Comparison of ENCODE assay signal across 25 cellular contexts in the genomic region with DNA sequence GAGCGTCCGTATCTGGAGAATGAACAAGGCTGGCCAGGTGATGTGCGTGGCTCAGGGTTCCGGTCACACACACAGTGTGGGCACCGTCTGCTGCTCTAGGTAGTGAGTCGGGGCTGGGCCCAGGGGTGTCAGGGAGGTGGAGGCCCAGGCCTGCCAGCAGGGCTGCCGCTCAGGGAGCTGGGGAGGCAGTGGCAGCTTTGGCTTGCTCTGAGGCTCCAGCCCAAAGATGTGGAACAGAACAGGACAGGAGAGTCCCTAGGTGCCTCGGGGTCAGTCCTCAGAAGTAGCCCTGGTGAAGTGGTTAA. TPM values are rescaled to one million over a fixed set of nuclear protein-coding genes. Genes with fewer than 3 reads are reported as not detected.
DNase-seq lines count a peak whose midpoint lies in the region; ATAC-seq lines count a peak whose summit lies in the region.
"Had no signal": no experiment of that assay in that cellular context is flagged by ENCODE, and none has a peak within 500 bp of the region (broad histone marks: within the 10 kb centered on the region; RNA-seq: fewer than 3 reads in every experiment).

No MANE protein-coding gene starts in this region.

- H3K4me1 Mint-ChIP-seq in activated T-cell treated with anti-CD3 and anti-CD28 coated beads, Interleukin-2, amount 50 U/mL, for 4 hours (ENCODE audit: low read depth), result peaks cover 18% of the 10 kb centered on the region

- WGBS in neuronal stem cell (ENCODE audit: extremely low coverage in 2 of 2, insufficient read length in 2 of 2, insufficient replicate concordance in 1 of 2), 2 donors, result no CpG with 5 or more reads among the region's 8 CpGs

- no peak overlapping the region for H4K8ac ChIP-seq in neuronal stem cell (ENCODE audit: low read depth, low read length)

- peaks cover 8% of the 10 kb centered on the region for H3K27me3 Mint-ChIP-seq in activated T-cell treated with anti-CD3 and anti-CD28 coated beads, Interleukin-2, amount 50 U/mL, for 4 hours (ENCODE audit: low read depth)
- H3K27me3 Mint-ChIP-seq: B cell had no signal

- peak overlapping the region; percentile 13 for H3K18ac ChIP-seq in neuronal stem cell (ENCODE audit: low read length)

- no peaks in the 10 kb centered on the region for H3K9me3 Mint-ChIP-seq in activated T-cell treated with anti-CD3 and anti-CD28 coated beads, Interleukin-2, amount 50 U/mL, for 4 hours
- H3K9me3 Mint-ChIP-seq: CD4-positive, CD25-positive, alpha-beta regulatory T cell; CD8-positive, alpha-beta T cell; H9 had no signal

- H3K36me3 Mint-ChIP-seq in activated T-cell treated with anti-CD3 and anti-CD28 coated beads, Interleukin-2, amount 50 U/mL, for 4 hours (ENCODE audit: insufficient read depth), result peaks cover 24% of the 10 kb centered on the region

- no peaks in the 10 kb centered on the region for H3K9me3 ChIP-seq in neuronal stem cell (replicated peaks in 1 of 2; ENCODE audit: control insufficient read depth in 2 of 2, insufficient read depth in 1 of 2, low read depth in 1 of 2, low read length in 2 of 2)
- H3K9me3 ChIP-seq: BLaER1, Caco-2 had no signal

- no peak overlapping the region for H3K4ac ChIP-seq in neuronal stem cell (ENCODE audit: low read length)

- no peak overlapping the region for H3K9ac ChIP-seq in neuronal stem cell (ENCODE audit: low read depth, low read length, poor library complexity)
- H3K9ac ChIP-seq: BLaER1 had no signal

- no peak overlapping the region for H2AFZ ChIP-seq in neuronal stem cell (ENCODE audit: low read length)
- H2AFZ ChIP-seq: GM23338 had no signal

- H3K14ac ChIP-seq in neuronal stem cell (ENCODE audit: low read length), result no peak overlapping the region

- no peak overlapping the region for H2BK120ac ChIP-seq in neuronal stem cell (ENCODE audit: low read depth, low read length)

- H3K27me3 ChIP-seq in neuronal stem cell (ENCODE audit: control insufficient read depth in 3 of 3, insufficient read depth in 3 of 3, low read depth in 1 of 3, low read length in 3 of 3), result peaks cover 0 to 31% (median 18%) of the 10 kb centered on the region in 3 experiments

- no peak overlapping the region for H2AK5ac ChIP-seq in neuronal stem cell (ENCODE audit: low read depth, low read length)

- H3K79me1 ChIP-seq in neuronal stem cell (ENCODE audit: low read depth, low read length), result peaks cover 22% of the 10 kb centered on the region

- H3K4me2 ChIP-seq in neuronal stem cell (ENCODE audit: insufficient read depth, low read length, poor library complexity, severe bottlenecking), result no peak overlapping the region
- H3K4me2 ChIP-seq: BLaER1, GM23338 had no signal

- H3K4me1 ChIP-seq in neuronal stem cell (ENCODE audit: control insufficient read depth in 2 of 2, insufficient read depth in 1 of 2, low read depth in 1 of 2, low read length in 2 of 2), result peaks cover 2 to 14% of the 10 kb centered on the region in 2 donors
- H3K4me1 ChIP-seq: Caco-2 had no signal

- no peak for ATAC-seq in activated T-cell treated with anti-CD3 and anti-CD28 coated beads, Interleukin-2, amount 50 U/mL, for 4 hours
- ATAC-seq in left ventricle myocardium superior, result no peak
- ATAC-seq: CD8-positive, alpha-beta T cell; GM12878; GM23338; HCT116 had no signal

- H2BK12ac ChIP-seq in neuronal stem cell (ENCODE audit: low read length), result no peak overlapping the region

- H3K36me3 ChIP-seq in neuronal stem cell (replicated peaks in 1 of 2; ENCODE audit: control insufficient read depth in 2 of 2, insufficient read depth in 2 of 2, low read length in 2 of 2), result peaks cover 31 to 47% of the 10 kb centered on the region in 2 donors

- intact Hi-C loops in left ventricle myocardium superior (cut with micrococcal nuclease), result no loop called here

- H3K4me3 ChIP-seq in neuronal stem cell (ENCODE audit: low read length in 2 of 2), result no peak overlapping the region
- H3K4me3 ChIP-seq: BLaER1, GM12878, GM23338 had no signal

- H4K91ac ChIP-seq in neuronal stem cell (ENCODE audit: low read depth, low read length, poor library complexity), result no peak overlapping the region

- no peak overlapping the region for H3K27ac ChIP-seq in neuronal stem cell (replicated peaks; ENCODE audit: low read length)
- H3K27ac ChIP-seq: 22Rv1, BLaER1, C4-2B had no signal

- no peak overlapping the region for H2BK5ac ChIP-seq in neuronal stem cell (ENCODE audit: low read length)

- DNase-seq in activated T-cell treated with anti-CD3 and anti-CD28 coated beads, Interleukin-2, amount 50 U/mL, for 4 hours, result no peak
- no peak for DNase-seq in activated T-cell treated with anti-CD3 and anti-CD28 coated beads, Interleukin-2, amount 50 U/mL, for 48 hours
- peak; percentile 4 for DNase-seq in epidermal melanocyte (ENCODE audit: insufficient read length, low spot score)
- DNase-seq in neuronal stem cell (ENCODE audit: low spot score), result no peak
- DNase-seq in pons (ENCODE audit: low spot score), result no peak
- DNase-seq in left ventricle myocardium superior, result no peak
- DNase-seq in kidney tubule cell (ENCODE audit: low spot score), result no peak
- DNase-seq in amniotic stem cell (lab: John Stamatoyannopoulos, UW), result no peak
- DNase-seq: Caco-2; CD4-positive, CD25-positive, alpha-beta regulatory T cell; DMS 273 treated with DMSO at 0.1 percent for 48 hours; DMS79; EL; GDM1; H9 had no signal

- H2BK15ac ChIP-seq in neuronal stem cell (ENCODE audit: low read length), result no peak overlapping the region

- peak overlapping the region; percentile 26 for H3K4me3 Mint-ChIP-seq in activated T-cell treated with anti-CD3 and anti-CD28 coated beads, Interleukin-2, amount 50 U/mL, for 4 hours
- H3K4me3 Mint-ChIP-seq: B cell; CD8-positive, alpha-beta T cell; GM23338; H9 had no signal

- H3K23ac ChIP-seq in neuronal stem cell (ENCODE audit: low read depth, low read length, poor library complexity), result no peak overlapping the region

RNA-seq across cellular contexts. Expression of a gene that starts 4.3 kb away (rescaled TPM):
- total RNA-seq in activated T-cell treated with anti-CD3 and anti-CD28 coated beads, Interleukin-2, amount 50 U/mL, for 4 hours, result 100 to 1,000 TPM; 146 to 159 (median 156) TPM
- polyA plus RNA-seq in neuronal stem cell (2013, experiment 1 of 2), result 20.3 TPM
- polyA plus RNA-seq in neuronal stem cell (2013, experiment 2 of 2), result 19.7 TPM
- total RNA-seq in left ventricle myocardium superior, result 24.4 TPM

RNA-seq across cellular contexts. Expression of a gene that starts 5.1 kb away (rescaled TPM):
- under 1 TPM in 1 of 3 donors, not detected in 2; 0.35 TPM for total RNA-seq in activated T-cell treated with anti-CD3 and anti-CD28 coated beads, Interleukin-2, amount 50 U/mL, for 4 hours
- 0.14 TPM for polyA plus RNA-seq in neuronal stem cell (2013, experiment 1 of 2)
- 0.08 TPM for polyA plus RNA-seq in neuronal stem cell (2013, experiment 2 of 2)
- not detected for total RNA-seq in left ventricle myocardium superior
- total RNA-seq: H4 had no signal
- polyA plus RNA-seq: AG04450 had no signal

RNA-seq across cellular contexts. Expression of a gene that starts 7.8 kb away (rescaled TPM):
- total RNA-seq in activated T-cell treated with anti-CD3 and anti-CD28 coated beads, Interleukin-2, amount 50 U/mL, for 4 hours, result 10 to 100 TPM; 34.9 to 50.0 (median 47.2) TPM
- polyA plus RNA-seq in neuronal stem cell (2013, experiment 1 of 2), result 32.3 TPM
- polyA plus RNA-seq in neuronal stem cell (2013, experiment 2 of 2), result 33.5 TPM
- 32.2 TPM for total RNA-seq in left ventricle myocardium superior

RNA-seq across cellular contexts. Expression of a gene that starts 9.5 kb away (rescaled TPM):
- under 1 TPM in 2 of 3 donors, not detected in 1; 0.40 to 0.42 TPM for total RNA-seq in activated T-cell treated with anti-CD3 and anti-CD28 coated beads, Interleukin-2, amount 50 U/mL, for 4 hours
- not detected for polyA plus RNA-seq in neuronal stem cell (2013, experiment 1 of 2)
- not detected for polyA plus RNA-seq in neuronal stem cell (2013, experiment 2 of 2)
- not detected for total RNA-seq in left ventricle myocardium superior
- total RNA-seq: Caco-2; CD4-positive, CD25-positive, alpha-beta regulatory T cell; CD8-positive, alpha-beta T cell; GM23338; H4 had no signal
- polyA plus RNA-seq: AG04450; CD4-positive, CD25-positive, alpha-beta regulatory T cell; GM12878; GM23338 had no signal

RNA-seq across cellular contexts. Expression of a gene that starts 11.5 kb away (rescaled TPM):
- 1,000 to 10,000 TPM; 5,588 to 5,699 (median 5,621) TPM for total RNA-seq in activated T-cell treated with anti-CD3 and anti-CD28 coated beads, Interleukin-2, amount 50 U/mL, for 4 hours
- polyA plus RNA-seq in neuronal stem cell (2013, experiment 1 of 2), result 7,109 TPM
- 6,979 TPM for polyA plus RNA-seq in neuronal stem cell (2013, experiment 2 of 2)
- 788 TPM for total RNA-seq in left ventricle myocardium superior
